1 cellular context compared by ENCODE assay signal in genomic region chr20:31572701-31573554, GRCh38.
A peak's percentile ranks its signal among the peaks of the same experiment; 100 is the strongest.
TF ChIP-seq lines count a peak whose summit lies in the region.

No MANE protein-coding gene starts in this region.

TF ChIP-seq in K562, 482 proteins besides CTCF, POLR2A, EP300 and RAD21 (continued from another document):
- 0 out of 2 replicates have a peak, but pooled peaks have one; percentile 8 for TF ChIP-seq RREB1 (CRISPR knock-in tag; IDR thresholded peaks at IDR 0.05)
